1 cellular context compared by ENCODE assay signal in the genomic region with DNA sequence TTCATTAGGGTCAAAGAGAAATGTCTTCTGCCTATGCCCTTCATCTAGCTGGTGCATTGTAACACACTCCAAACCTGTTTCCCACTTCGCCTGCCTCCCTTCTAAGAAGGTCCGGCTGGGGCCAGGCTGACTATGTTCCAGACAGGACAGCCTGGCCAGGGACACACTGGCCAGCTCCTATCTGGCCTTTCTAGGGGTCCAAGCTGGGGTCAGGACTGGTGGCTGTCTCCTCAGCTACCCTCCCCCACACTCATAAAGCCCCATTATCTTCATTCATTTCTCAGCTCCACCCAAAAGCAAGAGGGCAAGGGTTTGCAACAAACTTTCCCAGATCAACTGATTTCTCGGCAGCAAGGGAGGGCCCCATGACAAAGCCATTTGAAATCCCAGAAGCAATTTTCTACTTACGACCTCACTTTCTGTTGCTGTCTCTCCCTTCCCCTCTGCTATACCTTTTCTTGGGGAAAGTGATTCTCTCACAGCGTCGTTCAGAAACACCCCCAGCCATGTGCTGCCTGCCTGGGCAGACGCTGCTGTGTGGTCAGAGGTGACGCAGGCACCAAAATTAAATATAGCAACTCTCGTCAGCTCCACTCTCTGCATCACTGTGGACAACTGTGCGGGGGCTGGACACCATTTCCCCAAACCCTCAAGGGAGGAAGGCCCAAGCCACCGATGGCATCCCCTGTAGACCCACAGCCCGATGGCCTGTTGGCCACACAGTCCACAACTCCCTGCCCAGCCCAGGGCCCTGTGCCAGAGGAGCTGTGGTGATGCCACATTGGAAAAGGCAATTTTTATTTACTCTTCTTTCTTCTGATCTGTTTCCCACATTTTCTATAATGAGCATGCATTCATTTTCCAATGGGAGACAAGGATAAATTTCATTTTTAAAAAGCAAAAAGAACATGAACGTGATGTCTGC.
TF ChIP-seq lines count a peak whose summit lies in the region.

No MANE protein-coding gene starts in this region.

TF ChIP-seq in K562, 482 proteins besides CTCF, POLR2A, EP300 and RAD21 (continued from another document and continues in another):
- TF ChIP-seq, protein P1, sequence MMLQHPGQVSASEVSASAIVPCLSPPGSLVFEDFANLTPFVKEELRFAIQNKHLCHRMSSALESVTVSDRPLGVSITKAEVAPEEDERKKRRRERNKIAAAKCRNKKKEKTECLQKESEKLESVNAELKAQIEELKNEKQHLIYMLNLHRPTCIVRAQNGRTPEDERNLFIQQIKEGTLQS (IDR thresholded peaks at IDR 0.05), result peak; percentile 41
- TF ChIP-seq, protein P1 (CRISPR knock-in tag; conservative IDR thresholded peaks at IDR 0.05), result peak; percentile 57; the same call in 1 of the 2 replicates
- 0 out of 2 replicates have a peak, but pooled peaks have one; percentile 41 for TF ChIP-seq HBP1 (CRISPR knock-in tag; IDR thresholded peaks at IDR 0.05)
- 0 out of 2 replicates have a peak, but pooled peaks have one; percentile 42 for TF ChIP-seq SMAD3 (CRISPR knock-in tag; conservative IDR thresholded peaks at IDR 0.05)
- TF ChIP-seq ZBTB11 (CRISPR knock-in tag; IDR thresholded peaks at IDR 0.05), result peak in 1 of 3 experiments; percentile 81; a peak in 2 of 6 replicates
- 0 out of 2 replicates have a peak, but pooled peaks have one; percentile 63 for TF ChIP-seq TEAD2 (tag; IDR thresholded peaks at IDR 0.05)
- TF ChIP-seq, protein P2, sequence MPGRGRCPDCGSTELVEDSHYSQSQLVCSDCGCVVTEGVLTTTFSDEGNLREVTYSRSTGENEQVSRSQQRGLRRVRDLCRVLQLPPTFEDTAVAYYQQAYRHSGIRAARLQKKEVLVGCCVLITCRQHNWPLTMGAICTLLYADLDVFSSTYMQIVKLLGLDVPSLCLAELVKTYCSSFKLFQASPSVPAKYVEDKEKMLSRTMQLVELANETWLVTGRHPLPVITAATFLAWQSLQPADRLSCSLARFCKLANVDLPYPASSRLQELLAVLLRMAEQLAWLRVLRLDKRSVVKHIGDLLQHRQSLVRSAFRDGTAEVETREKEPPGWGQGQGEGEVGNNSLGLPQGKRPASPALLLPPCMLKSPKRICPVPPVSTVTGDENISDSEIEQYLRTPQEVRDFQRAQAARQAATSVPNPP (IDR thresholded peaks at IDR 0.05; ENCODE audit: borderline replicate concordance, insufficient read depth, insufficient read length), result no peak
- no peak for TF ChIP-seq KAT2B (IDR thresholded peaks at IDR 0.05; ENCODE audit: low read depth, low read length)
- TF ChIP-seq CXXC5 (CRISPR knock-in tag; IDR thresholded peaks at IDR 0.05), result peak; percentile 53
- TF ChIP-seq NEUROD1 (IDR thresholded peaks at IDR 0.05; ENCODE audit: borderline replicate concordance, low read depth, low read length, partially characterized antibody), result peak; percentile 22
- TF ChIP-seq NR2C1 (IDR thresholded peaks at IDR 0.05), result peak; percentile 9; the same call in 1 of the 2 replicates
- peak; percentile 62; the same call in 1 of the 2 replicates for TF ChIP-seq NR2C1 (tag; IDR thresholded peaks at IDR 0.05)
- peak in 1 of 2 experiments; percentile 24; a peak in 1 of 4 replicates for TF ChIP-seq ARNT (IDR thresholded peaks at IDR 0.05)
- peak; percentile 46; the same call in 1 of the 2 replicates for TF ChIP-seq VEZF1 (CRISPR knock-in tag; IDR thresholded peaks at IDR 0.05)
- TF ChIP-seq, protein P3, sequence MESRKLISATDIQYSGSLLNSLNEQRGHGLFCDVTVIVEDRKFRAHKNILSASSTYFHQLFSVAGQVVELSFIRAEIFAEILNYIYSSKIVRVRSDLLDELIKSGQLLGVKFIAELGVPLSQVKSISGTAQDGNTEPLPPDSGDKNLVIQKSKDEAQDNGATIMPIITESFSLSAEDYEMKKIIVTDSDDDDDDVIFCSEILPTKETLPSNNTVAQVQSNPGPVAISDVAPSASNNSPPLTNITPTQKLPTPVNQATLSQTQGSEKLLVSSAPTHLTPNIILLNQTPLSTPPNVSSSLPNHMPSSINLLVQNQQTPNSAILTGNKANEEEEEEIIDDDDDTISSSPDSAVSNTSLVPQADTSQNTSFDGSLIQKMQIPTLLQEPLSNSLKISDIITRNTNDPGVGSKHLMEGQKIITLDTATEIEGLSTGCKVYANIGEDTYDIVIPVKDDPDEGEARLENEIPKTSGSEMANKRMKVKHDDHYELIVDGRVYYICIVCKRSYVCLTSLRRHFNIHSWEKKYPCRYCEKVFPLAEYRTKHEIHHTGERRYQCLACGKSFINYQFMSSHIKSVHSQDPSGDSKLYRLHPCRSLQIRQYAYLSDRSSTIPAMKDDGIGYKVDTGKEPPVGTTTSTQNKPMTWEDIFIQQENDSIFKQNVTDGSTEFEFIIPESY (CRISPR knock-in tag; IDR thresholded peaks at IDR 0.05), result peak; percentile 40; the same call in 1 of the 2 replicates
- TF ChIP-seq, protein P4, sequence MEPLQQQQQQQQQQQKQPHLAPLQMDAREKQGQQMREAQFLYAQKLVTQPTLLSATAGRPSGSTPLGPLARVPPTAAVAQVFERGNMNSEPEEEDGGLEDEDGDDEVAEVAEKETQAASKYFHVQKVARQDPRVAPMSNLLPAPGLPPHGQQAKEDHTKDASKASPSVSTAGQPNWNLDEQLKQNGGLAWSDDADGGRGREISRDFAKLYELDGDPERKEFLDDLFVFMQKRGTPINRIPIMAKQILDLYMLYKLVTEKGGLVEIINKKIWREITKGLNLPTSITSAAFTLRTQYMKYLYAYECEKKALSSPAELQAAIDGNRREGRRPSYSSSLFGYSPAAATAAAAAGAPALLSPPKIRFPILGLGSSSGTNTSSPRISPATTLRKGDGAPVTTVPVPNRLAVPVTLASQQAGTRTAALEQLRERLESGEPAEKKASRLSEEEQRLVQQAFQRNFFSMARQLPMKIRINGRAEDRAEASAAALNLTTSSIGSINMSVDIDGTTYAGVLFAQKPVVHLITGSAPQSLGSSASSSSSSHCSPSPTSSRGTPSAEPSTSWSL (CRISPR knock-in tag; IDR thresholded peaks at IDR 0.05; ENCODE audit: borderline replicate concordance), result peak; percentile 84; the same call in 1 of the 2 replicates
- no peak for TF ChIP-seq RBM25 (IDR thresholded peaks at IDR 0.05; ENCODE audit: low read depth, low read length, severe bottlenecking)
- peak; percentile 40; the same call in 1 of the 2 replicates for TF ChIP-seq PTTG1 (tag; IDR thresholded peaks at IDR 0.05; ENCODE audit: low read depth)
- peak; percentile 97 for TF ChIP-seq MGA (IDR thresholded peaks at IDR 0.05)
- peak; percentile 56 for TF ChIP-seq RBBP5 (IDR thresholded peaks at IDR 0.05; ENCODE audit: borderline replicate concordance, insufficient read depth, low read length, poor library complexity, severe bottlenecking)
- peak; percentile 77 for TF ChIP-seq CREM (IDR thresholded peaks at IDR 0.05; ENCODE audit: low read depth)
